ENCODE assay signal across 1 cellular context in the genomic region with DNA sequence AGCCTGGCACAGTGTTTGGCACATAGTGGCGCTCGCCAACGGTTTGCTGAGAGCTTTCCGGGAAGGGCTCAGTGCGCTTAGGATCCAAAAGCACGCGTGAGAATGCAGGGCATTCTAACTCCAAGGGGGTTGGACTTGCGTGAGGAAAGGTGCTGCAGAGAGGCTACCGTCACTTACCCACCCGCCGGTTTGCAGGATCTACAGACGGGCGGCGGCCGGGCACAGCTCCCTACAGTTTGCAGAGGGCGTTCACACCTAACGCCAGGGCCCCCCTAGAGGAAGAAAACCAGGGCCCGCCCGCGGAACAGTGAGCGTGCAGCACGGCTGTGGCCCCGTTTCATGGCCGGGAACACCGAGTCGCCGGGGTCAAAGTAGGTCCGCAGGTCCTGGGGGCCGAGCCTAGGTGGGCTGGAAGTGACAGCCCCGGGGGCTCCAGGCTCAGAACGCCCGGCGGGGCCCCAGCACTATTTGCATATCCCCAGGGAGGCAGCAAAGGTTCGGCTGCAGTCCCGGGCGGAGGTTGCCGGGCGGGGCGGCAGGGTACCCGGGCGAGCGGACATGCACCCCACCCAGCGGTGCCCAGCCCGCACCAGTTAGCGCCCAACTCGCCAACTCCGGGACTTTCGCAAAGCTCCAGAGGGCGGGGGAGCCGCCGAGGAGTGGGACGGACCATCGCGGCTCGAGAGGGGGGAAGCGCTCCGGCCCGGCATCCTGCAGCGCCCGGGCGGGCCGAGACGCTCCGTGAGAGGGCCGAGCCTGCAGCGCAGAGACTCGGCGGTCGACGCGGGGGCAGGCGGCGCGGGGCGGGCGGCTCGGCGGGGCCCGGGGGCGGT.
TF ChIP-seq lines count a peak whose summit lies in the region.

No MANE protein-coding gene starts in this region.

TF ChIP-seq in K562, 482 proteins besides CTCF, POLR2A, EP300 and RAD21 (continued from another document):
- TF ChIP-seq, protein P1, sequence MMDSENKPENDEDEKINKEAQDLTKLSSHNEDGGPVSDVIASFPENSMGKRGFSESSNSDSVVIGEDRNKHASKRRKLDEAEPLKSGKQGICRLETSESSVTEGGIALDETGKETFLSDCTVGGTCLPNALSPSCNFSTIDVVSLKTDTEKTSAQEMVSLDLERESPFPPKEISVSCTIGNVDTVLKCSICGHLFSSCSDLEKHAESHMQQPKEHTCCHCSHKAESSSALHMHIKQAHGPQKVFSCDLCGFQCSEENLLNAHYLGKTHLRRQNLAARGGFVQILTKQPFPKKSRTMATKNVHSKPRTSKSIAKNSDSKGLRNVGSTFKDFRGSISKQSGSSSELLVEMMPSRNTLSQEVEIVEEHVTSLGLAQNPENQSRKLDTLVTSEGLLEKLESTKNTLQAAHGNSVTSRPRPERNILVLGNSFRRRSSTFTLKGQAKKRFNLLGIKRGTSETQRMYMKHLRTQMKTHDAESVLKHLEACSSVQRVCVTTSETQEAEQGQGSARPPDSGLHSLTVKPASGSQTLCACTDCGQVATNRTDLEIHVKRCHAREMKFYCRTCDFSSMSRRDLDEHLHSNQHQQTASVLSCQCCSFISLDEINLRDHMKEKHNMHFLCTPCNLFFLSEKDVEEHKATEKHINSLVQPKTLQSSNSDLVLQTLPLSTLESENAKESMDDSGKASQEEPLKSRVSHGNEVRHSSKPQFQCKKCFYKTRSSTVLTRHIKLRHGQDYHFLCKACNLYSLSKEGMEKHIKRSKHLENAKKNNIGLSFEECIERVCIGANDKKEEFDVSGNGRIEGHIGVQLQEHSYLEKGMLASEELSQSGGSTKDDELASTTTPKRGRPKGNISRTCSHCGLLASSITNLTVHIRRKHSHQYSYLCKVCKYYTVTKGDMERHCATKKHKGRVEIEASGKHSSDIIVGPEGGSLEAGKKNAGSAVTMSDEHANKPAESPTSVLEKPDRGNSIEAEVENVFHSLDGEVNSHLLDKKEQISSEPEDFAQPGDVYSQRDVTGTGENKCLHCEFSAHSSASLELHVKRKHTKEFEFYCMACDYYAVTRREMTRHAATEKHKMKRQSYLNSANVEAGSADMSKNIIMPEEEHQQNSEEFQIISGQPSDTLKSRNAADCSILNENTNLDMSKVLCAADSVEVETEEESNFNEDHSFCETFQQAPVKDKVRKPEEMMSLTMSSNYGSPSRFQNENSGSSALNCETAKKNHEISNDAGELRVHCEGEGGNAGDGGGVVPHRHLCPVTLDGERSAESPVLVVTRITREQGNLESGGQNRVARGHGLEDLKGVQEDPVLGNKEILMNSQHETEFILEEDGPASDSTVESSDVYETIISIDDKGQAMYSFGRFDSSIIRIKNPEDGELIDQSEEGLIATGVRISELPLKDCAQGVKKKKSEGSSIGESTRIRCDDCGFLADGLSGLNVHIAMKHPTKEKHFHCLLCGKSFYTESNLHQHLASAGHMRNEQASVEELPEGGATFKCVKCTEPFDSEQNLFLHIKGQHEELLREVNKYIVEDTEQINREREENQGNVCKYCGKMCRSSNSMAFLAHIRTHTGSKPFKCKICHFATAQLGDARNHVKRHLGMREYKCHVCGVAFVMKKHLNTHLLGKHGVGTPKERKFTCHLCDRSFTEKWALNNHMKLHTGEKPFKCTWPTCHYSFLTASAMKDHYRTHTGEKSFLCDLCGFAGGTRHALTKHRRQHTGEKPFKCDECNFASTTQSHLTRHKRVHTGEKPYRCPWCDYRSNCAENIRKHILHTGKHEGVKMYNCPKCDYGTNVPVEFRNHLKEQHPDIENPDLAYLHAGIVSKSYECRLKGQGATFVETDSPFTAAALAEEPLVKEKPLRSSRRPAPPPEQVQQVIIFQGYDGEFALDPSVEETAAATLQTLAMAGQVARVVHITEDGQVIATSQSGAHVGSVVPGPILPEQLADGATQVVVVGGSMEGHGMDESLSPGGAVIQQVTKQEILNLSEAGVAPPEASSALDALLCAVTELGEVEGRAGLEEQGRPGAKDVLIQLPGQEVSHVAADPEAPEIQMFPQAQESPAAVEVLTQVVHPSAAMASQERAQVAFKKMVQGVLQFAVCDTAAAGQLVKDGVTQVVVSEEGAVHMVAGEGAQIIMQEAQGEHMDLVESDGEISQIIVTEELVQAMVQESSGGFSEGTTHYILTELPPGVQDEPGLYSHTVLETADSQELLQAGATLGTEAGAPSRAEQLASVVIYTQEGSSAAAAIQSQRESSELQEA (IDR thresholded peaks at IDR 0.05; ENCODE audit: low read depth), result peak; percentile 32; the same call in 1 of the 2 replicates
- TF ChIP-seq SIX5 (IDR thresholded peaks at IDR 0.05; ENCODE audit: borderline replicate concordance in 1 of 2, insufficient read depth in 1 of 2, low read depth in 1 of 2, low read length in 2 of 2), result peak in 1 of 2 experiments; percentile 7; a peak in 1 of 4 replicates
- TF ChIP-seq, protein P2, sequence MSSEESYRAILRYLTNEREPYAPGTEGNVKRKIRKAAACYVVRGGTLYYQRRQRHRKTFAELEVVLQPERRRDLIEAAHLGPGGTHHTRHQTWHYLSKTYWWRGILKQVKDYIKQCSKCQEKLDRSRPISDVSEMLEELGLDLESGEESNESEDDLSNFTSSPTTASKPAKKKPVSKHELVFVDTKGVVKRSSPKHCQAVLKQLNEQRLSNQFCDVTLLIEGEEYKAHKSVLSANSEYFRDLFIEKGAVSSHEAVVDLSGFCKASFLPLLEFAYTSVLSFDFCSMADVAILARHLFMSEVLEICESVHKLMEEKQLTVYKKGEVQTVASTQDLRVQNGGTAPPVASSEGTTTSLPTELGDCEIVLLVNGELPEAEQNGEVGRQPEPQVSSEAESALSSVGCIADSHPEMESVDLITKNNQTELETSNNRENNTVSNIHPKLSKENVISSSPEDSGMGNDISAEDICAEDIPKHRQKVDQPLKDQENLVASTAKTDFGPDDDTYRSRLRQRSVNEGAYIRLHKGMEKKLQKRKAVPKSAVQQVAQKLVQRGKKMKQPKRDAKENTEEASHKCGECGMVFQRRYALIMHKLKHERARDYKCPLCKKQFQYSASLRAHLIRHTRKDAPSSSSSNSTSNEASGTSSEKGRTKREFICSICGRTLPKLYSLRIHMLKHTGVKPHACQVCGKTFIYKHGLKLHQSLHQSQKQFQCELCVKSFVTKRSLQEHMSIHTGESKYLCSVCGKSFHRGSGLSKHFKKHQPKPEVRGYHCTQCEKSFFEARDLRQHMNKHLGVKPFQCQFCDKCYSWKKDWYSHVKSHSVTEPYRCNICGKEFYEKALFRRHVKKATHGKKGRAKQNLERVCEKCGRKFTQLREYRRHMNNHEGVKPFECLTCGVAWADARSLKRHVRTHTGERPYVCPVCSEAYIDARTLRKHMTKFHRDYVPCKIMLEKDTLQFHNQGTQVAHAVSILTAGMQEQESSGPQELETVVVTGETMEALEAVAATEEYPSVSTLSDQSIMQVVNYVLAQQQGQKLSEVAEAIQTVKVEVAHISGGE (CRISPR knock-in tag; IDR thresholded peaks at IDR 0.05), result peak in 1 of 3 experiments; percentile 60; a peak in 2 of 6 replicates
- peak; percentile 48; the same call in 1 of the 2 replicates for TF ChIP-seq GATAD2B (IDR thresholded peaks at IDR 0.05; ENCODE audit: borderline replicate concordance)
- peak; percentile 34; the same call in 1 of the 2 replicates for TF ChIP-seq LCOR (CRISPR knock-in tag; IDR thresholded peaks at IDR 0.05)
- no peak for TF ChIP-seq NCOA4 (IDR thresholded peaks at IDR 0.05; ENCODE audit: partially characterized antibody)
- TF ChIP-seq BCOR (IDR thresholded peaks at IDR 0.05), result peak; percentile 89
- TF ChIP-seq MYNN (IDR thresholded peaks at IDR 0.05), result peak; percentile 62; the same call in 1 of the 2 replicates
- 0 out of 2 replicates have a peak, but pooled peaks have one; percentile 18 for TF ChIP-seq MYNN (CRISPR knock-in tag; IDR thresholded peaks at IDR 0.05)
- 0 out of 2 replicates have a peak, but pooled peaks have one; percentile 12 for TF ChIP-seq SP1 (CRISPR knock-in tag; IDR thresholded peaks at IDR 0.05)
- TF ChIP-seq, protein P3, sequence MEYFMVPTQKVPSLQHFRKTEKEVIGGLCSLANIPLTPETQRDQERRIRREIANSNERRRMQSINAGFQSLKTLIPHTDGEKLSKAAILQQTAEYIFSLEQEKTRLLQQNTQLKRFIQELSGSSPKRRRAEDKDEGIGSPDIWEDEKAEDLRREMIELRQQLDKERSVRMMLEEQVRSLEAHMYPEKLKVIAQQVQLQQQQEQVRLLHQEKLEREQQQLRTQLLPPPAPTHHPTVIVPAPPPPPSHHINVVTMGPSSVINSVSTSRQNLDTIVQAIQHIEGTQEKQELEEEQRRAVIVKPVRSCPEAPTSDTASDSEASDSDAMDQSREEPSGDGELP (CRISPR knock-in tag; IDR thresholded peaks at IDR 0.05; ENCODE audit: borderline replicate concordance), result peak; percentile 61; the same call in 1 of the 2 replicates
- no peak for TF ChIP-seq OTX1 (CRISPR knock-in tag; IDR thresholded peaks at IDR 0.05)
- 0 out of 2 replicates have a peak, but pooled peaks have one; percentile 56 for TF ChIP-seq NBN (IDR thresholded peaks at IDR 0.05; ENCODE audit: low read depth)
- TF ChIP-seq POLR2B (IDR thresholded peaks at IDR 0.05; ENCODE audit: low read depth, partially characterized antibody), result peak; percentile 53
- TF ChIP-seq ETV5 (CRISPR knock-in tag; IDR thresholded peaks at IDR 0.05; ENCODE audit: low read depth), result 0 out of 2 replicates have a peak, but pooled peaks have one; percentile 51
- TF ChIP-seq RUNX1 (IDR thresholded peaks at IDR 0.05; ENCODE audit: low read depth), result no peak
- TF ChIP-seq ESRRB (CRISPR knock-in tag; IDR thresholded peaks at IDR 0.05; ENCODE audit: borderline replicate concordance), result 0 out of 2 replicates have a peak, but pooled peaks have one; percentile 35
- TF ChIP-seq ZNF561 (CRISPR knock-in tag; conservative IDR thresholded peaks at IDR 0.05), result no peak
- 0 out of 2 replicates have a peak, but pooled peaks have one; percentile 51 for TF ChIP-seq ZNF197 (CRISPR knock-in tag; IDR thresholded peaks at IDR 0.05; ENCODE audit: low read depth)
- TF ChIP-seq HDAC8 (tag; IDR thresholded peaks at IDR 0.05), result no peak
- TF ChIP-seq BRD4 (IDR thresholded peaks at IDR 0.05), result no peak
- TF ChIP-seq RBBP5 (IDR thresholded peaks at IDR 0.05; ENCODE audit: borderline replicate concordance, insufficient read depth, low read length, poor library complexity, severe bottlenecking), result peak; percentile 53
- no peak for TF ChIP-seq MTF1 (CRISPR knock-in tag; IDR thresholded peaks at IDR 0.05; ENCODE audit: borderline replicate concordance)
- TF ChIP-seq PML (IDR thresholded peaks at IDR 0.05; ENCODE audit: low read length), result no peak
- no peak for TF ChIP-seq ZNF184 (CRISPR knock-in tag; IDR thresholded peaks at IDR 0.05)
- TF ChIP-seq FOXK2 (conservative IDR thresholded peaks at IDR 0.05 in 1 of 2, IDR thresholded peaks at IDR 0.05 in 1 of 2; ENCODE audit: low read depth in 2 of 2), result peak in 1 of 2 experiments; percentile 63; a peak in 1 of 4 replicates
- peak; percentile 87 for TF ChIP-seq HNRNPLL (IDR thresholded peaks at IDR 0.05; ENCODE audit: low read depth, low read length, poor library complexity, severe bottlenecking)
- no peak for TF ChIP-seq COPS2 (conservative IDR thresholded peaks at IDR 0.05)
- TF ChIP-seq, protein P4, sequence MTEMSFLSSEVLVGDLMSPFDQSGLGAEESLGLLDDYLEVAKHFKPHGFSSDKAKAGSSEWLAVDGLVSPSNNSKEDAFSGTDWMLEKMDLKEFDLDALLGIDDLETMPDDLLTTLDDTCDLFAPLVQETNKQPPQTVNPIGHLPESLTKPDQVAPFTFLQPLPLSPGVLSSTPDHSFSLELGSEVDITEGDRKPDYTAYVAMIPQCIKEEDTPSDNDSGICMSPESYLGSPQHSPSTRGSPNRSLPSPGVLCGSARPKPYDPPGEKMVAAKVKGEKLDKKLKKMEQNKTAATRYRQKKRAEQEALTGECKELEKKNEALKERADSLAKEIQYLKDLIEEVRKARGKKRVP (CRISPR knock-in tag; IDR thresholded peaks at IDR 0.05), result no peak
- TF ChIP-seq, protein P5, sequence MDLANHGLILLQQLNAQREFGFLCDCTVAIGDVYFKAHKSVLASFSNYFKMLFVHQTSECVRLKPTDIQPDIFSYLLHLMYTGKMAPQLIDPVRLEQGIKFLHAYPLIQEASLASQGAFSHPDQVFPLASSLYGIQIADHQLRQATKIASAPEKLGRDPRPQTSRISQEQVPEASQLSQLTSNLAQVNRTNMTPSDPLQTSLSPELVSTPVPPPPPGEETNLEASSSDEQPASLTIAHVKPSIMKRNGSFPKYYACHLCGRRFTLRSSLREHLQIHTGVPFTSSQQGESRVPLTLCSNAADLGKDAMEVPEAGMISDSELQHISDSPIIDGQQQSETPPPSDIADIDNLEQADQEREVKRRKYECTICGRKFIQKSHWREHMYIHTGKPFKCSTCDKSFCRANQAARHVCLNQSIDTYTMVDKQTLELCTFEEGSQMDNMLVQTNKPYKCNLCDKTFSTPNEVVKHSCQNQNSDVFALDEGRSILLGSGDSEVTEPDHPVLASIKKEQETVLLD (IDR thresholded peaks at IDR 0.05), result 0 out of 2 replicates have a peak, but pooled peaks have one; percentile 53
- TF ChIP-seq, protein P6, sequence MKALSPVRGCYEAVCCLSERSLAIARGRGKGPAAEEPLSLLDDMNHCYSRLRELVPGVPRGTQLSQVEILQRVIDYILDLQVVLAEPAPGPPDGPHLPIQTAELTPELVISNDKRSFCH (CRISPR knock-in tag; IDR thresholded peaks at IDR 0.05), result no peak
- TF ChIP-seq, protein P6 (tag; IDR thresholded peaks at IDR 0.05), result peak; percentile 57; the same call in 1 of the 2 replicates
- no peak for TF ChIP-seq CBFB (CRISPR knock-in tag; IDR thresholded peaks at IDR 0.05)
- no peak for TF ChIP-seq PPARD (CRISPR knock-in tag; IDR thresholded peaks at IDR 0.05)
